ENCODE assay signal across 8 cellular contexts in the genomic region with DNA sequence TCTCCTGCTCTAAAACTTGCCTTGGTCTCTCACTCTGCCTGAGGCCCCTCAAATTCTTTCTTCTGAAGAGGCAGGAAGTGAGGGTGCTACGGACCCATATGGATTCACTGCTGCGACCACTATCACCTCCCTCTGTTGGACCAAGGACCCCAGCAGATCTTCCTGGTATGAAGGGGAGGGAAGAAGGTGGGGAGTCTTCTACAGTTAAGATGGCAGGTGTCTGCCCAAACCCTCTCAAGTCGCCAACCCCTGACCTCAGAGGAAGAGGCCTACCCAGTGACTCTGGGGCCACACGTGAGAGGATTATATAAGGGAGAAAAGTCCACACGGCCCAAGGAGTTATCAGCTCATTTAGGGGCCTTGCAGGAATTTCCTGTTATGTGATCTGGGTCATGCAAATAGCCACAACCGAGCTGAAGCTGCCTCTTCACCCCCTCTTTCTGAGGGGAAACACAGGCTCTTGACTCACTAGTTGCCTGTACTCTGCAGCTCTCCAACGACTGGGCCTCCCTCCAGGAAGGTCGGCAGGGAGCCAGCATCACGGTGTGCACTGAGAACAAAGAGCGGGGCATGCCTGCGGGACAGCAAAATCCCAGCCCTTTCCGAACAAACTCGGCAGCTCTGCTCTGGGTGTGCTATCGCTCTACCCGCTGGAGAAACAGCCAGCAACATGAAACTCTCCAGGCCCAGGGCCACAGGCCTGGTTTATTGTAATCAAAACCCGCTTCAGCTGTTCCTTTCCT.
DNase-seq lines count a peak whose midpoint lies in the region; ATAC-seq and TF ChIP-seq lines count a peak whose summit lies in the region.

No MANE protein-coding gene starts in this region.

- TF ChIP-seq CTCF in C4-2B (conservative IDR thresholded peaks at IDR 0.05), result no peak
- no peak for TF ChIP-seq CTCF in RWPE1 (conservative IDR thresholded peaks at IDR 0.05; ENCODE audit: low read depth)
- no peak for TF ChIP-seq CTCF in thyroid gland (IDR thresholded peaks at IDR 0.05)

- H3K4me3 ChIP-seq in mesodermal cell (ENCODE audit: extremely low read depth, insufficient read depth, low read length, poor library complexity, severe bottlenecking) (no peak overlapping the region), thyroid gland (replicated peaks in 1 of 3) (no peak overlapping the region)

- H3K9me3 ChIP-seq in mesodermal cell (ENCODE audit: control insufficient read depth, low read length) (no peaks in the 10 kb centered on the region), thyroid gland (no peaks in the 10 kb centered on the region)

- H3K4me1 ChIP-seq in mesodermal cell (ENCODE audit: control insufficient read depth, insufficient read depth, low read length, poor library complexity, severe bottlenecking) (peaks cover 74% of the 10 kb centered on the region), thyroid gland (peaks cover 23 to 44% of the 10 kb centered on the region in 2 donors)

- CTCF ChIA-PET in RWPE1 (lab: Yijun Ruan, JAX), result interaction anchor here (0.5 to 0.7 kb wide), 2 partner anchors 99 to 228 kb away, joined by 3 to 4 read pairs; no protein-coding TSS in a partner anchor

- intact Hi-C loops in thyroid gland (cut with DNase I), result no loop called here

- peak; percentile 81 for DNase-seq in RWPE1 (ENCODE audit: low spot score)
- peak; percentile 54 for DNase-seq in epithelial cell of prostate (ENCODE audit: low read depth, low spot score)
- peak; percentile 97 to 99 for DNase-seq in thyroid gland
- no peak for DNase-seq in NCI-H146 treated with DMSO at 0.1 percent for 48 hours (lab: John Stamatoyannopoulos, UW; ENCODE audit: unreplicated experiment)

- H3K36me3 ChIP-seq in mesodermal cell (ENCODE audit: control insufficient read depth, insufficient read depth, low read length), result peaks cover 9% of the 10 kb centered on the region
- no peaks in the 10 kb centered on the region for H3K36me3 ChIP-seq in thyroid gland

- POLR2A ChIA-PET in RWPE1 (lab: Yijun Ruan, JAX; ENCODE audit: low non-redundant PET), result no interaction called here

- ATAC-seq in HG03095 (IDR thresholded peaks at IDR 0.05; ENCODE audit: unreplicated experiment), result peak; percentile 32
- ATAC-seq in GM21619 (IDR thresholded peaks at IDR 0.05; ENCODE audit: unreplicated experiment), result no peak

- H3K27me3 ChIP-seq in thyroid gland, result no peaks in the 10 kb centered on the region

- 28 to 30% methylated on average over 11 to 13 of the region's 16 CpGs for WGBS in mesodermal cell (ENCODE audit: insufficient coverage in 2 of 2), 2 experiments
- WGBS in thyroid gland, 2 donors, result 21 to 22% methylated on average over 16 of the region's 16 CpGs

- H3K27ac ChIP-seq in C4-2B, result peak overlapping the region; percentile 55
- H3K27ac ChIP-seq in RWPE1, result peak overlapping the region; percentile 83
- H3K27ac ChIP-seq in epithelial cell of prostate, result peak overlapping the region; percentile 52
- peak overlapping the region; percentile 83 for H3K27ac ChIP-seq in mesodermal cell (ENCODE audit: low read depth, low read length, severe bottlenecking)
- peak overlapping the region; percentile 80 to 86 (median 80) for H3K27ac ChIP-seq in thyroid gland

- no peak for TF ChIP-seq POLR2A in thyroid gland (IDR thresholded peaks at IDR 0.05)
